Comparison of ENCODE assay signal across 12 cellular contexts in genomic region chrX:74506310-74507115, GRCh38.
DNase-seq lines count a peak whose midpoint lies in the region; ATAC-seq, FAIRE-seq and TF ChIP-seq lines count a peak whose summit lies in the region.
"Had no signal": no experiment of that assay in that cellular context is flagged by ENCODE, and none has a peak within 500 bp of the region (broad histone marks: within the 10 kb centered on the region; RNA-seq: fewer than 3 reads in every experiment).

No MANE protein-coding gene starts in this region.

- peak; percentile 27 for DNase-seq in GM10248 (ENCODE audit: extremely low spot score)
- no peak for DNase-seq in GM19239 (ENCODE audit: insufficient read length, low spot score)
- no peak for DNase-seq in NK-92 treated with Interleukin-12 subunit alpha and Interleukin-12 subunit beta, amount 100 ng/mL, for 24 hours (lab: John Stamatoyannopoulos, UW)
- DNase-seq in NCI-H1694 treated with DMSO at 0.1 percent for 48 hours (lab: John Stamatoyannopoulos, UW): no peak
- DNase-seq in NCI-H128 (lab: John Stamatoyannopoulos, UW; ENCODE audit: unreplicated experiment): no peak
- DNase-seq in HUDEP-2 (lab: John Stamatoyannopoulos, UW; ENCODE audit: unreplicated experiment in 76 of 76): no peak
- DNase-seq: body of pancreas, HCEC 1CT, nephron progenitor cell had no signal

- FAIRE-seq in GM19239 (lab: Jason Lieb, UNC): peak; percentile 71
- FAIRE-seq: endothelial cell of umbilical vein had no signal

- POLR2A ChIA-PET in GM10248 (lab: Yijun Ruan, JAX): no interaction called here

- no peak for TF ChIP-seq CTCF in GM10248 (IDR thresholded peaks at IDR 0.05; ENCODE audit: control extremely low read depth, extremely low read depth, low read depth, missing control alignments)

- ATAC-seq in HG02623 (IDR thresholded peaks at IDR 0.05; ENCODE audit: unreplicated experiment) (peak; percentile 93), HG03378 (IDR thresholded peaks at IDR 0.05; ENCODE audit: unreplicated experiment) (peak; percentile 95)
- ATAC-seq: body of pancreas had no signal

- CTCF ChIA-PET in GM10248 (lab: Yijun Ruan, JAX): no interaction called here
